In the genomic region with DNA sequence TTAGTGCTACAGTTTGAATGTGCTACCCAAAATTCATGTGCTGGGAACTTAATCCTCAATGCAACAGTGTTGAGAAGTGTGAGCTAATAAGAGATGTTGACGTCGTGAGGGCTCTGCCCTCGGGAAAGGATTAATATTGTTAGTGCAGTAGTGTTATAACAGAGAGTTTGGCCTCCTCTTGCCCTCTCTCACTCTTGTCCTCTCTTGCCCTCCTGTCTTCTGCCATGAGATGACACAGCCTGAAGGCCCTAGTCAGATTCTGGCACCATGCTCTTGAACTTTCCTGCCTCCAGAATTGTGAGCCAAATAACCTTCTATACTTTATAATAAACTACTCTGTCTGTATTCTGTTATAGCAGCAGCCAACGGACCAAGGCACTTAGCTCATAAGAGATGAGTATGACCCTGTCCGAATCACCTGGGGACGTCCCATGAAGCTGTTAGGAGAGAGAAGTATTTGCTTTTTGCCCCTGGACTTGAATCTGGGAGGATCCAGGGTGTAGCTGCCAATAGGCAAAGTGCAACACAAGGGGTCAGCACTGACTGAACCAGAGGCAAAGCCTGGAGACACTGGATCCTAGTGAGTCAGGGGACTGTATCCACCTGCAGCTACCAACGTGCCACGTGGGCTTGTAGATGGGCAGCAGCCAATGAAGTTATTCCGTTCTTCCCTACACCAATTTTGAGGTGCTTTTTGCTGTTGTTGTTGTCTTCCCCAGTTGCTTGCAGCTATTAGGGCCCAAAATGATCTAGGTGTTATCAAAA, we compare ENCODE assay signal across 11 cellular contexts.
A peak's percentile ranks its signal among the peaks of the same experiment; 100 is the strongest.
DNase-seq lines count a peak whose midpoint lies in the region; TF ChIP-seq lines count a peak whose summit lies in the region.
"Had no signal": no experiment of that assay in that cellular context is flagged by ENCODE, and none has a peak within 500 bp of the region (broad histone marks: within the 10 kb centered on the region; RNA-seq: fewer than 3 reads in every experiment).

No MANE protein-coding gene starts in this region.

- H3K27ac ChIP-seq in colonic mucosa: no peak overlapping the region
- no peak overlapping the region for H3K27ac ChIP-seq in CD4-positive, alpha-beta memory T cell (ENCODE audit: low read depth, low read length)
- H3K27ac ChIP-seq: SJSA1 had no signal

- peaks cover 2% of the 10 kb centered on the region; the same call in 1 of the 2 replicates for H3K27me3 Mint-ChIP-seq in HFFc6 (ENCODE audit: insufficient read depth)
- H3K27me3 Mint-ChIP-seq in CD4-positive, alpha-beta memory T cell: peaks cover 10 to 13% of the 10 kb centered on the region in 2 donors

- POLR2A ChIA-PET in CD4-positive, alpha-beta memory T cell (lab: Charles Lee; ENCODE audit: partially characterized antibody): no interaction called here

- peaks cover 5% of the 10 kb centered on the region; the same call in 1 of the 2 replicates for H3K36me3 Mint-ChIP-seq in HFFc6 (ENCODE audit: low read depth)
- no peaks in the 10 kb centered on the region for H3K36me3 Mint-ChIP-seq in CD4-positive, alpha-beta memory T cell

- H3K36me3 ChIP-seq in colonic mucosa: no peaks in the 10 kb centered on the region
- H3K36me3 ChIP-seq in CD4-positive, alpha-beta memory T cell (ENCODE audit: insufficient read depth, low read length): no peaks in the 10 kb centered on the region
- H3K36me3 ChIP-seq: SJSA1 had no signal

- DNase-seq in AG09319 (ENCODE audit: extremely low read depth, low read depth) (no peak), HFFc6 (no peak), iPS DF 19.7 (ENCODE audit: low read depth, low spot score) (peak; percentile 9), colonic mucosa (no peak), COLO829 (ENCODE audit: low spot score) (no peak), hippocampal formation (lab: John Stamatoyannopoulos, UW) (no peak)
- no peak for DNase-seq in CD4-positive, alpha-beta memory T cell
- DNase-seq: immature natural killer cell, NCI-H510A had no signal

- H3K4me1 Mint-ChIP-seq in HFFc6 (ENCODE audit: low read depth): peaks cover 19% of the 10 kb centered on the region; the same call in 1 of the 2 replicates
- no peaks in the 10 kb centered on the region for H3K4me1 Mint-ChIP-seq in CD4-positive, alpha-beta memory T cell
- H3K4me1 Mint-ChIP-seq: immature natural killer cell had no signal

- no peak overlapping the region for H3K9ac ChIP-seq in colonic mucosa (ENCODE audit: low read depth in 2 of 2, low read length in 2 of 2)

- intact Hi-C loops in colonic mucosa (cut with DNase I): no loop called here
- intact Hi-C loops in CD4-positive, alpha-beta memory T cell (cut with micrococcal nuclease): no loop called here

- TF ChIP-seq CTCF in AG09319 (IDR thresholded peaks at IDR 0.05; ENCODE audit: low read depth, low read length): peak; percentile 13
- TF ChIP-seq CTCF in HFFc6 (IDR thresholded peaks at IDR 0.05): peak; percentile 48
- TF ChIP-seq CTCF in WI38 (IDR thresholded peaks at IDR 0.05; ENCODE audit: low read depth, low read length): 0 out of 2 replicates have a peak, but pooled peaks have one; percentile 19
- no peak for TF ChIP-seq CTCF in colonic mucosa (IDR thresholded peaks at IDR 0.05)

- no peak overlapping the region for H3K4me3 ChIP-seq in WI38 (ENCODE audit: low read depth, low read length)
- H3K4me3 ChIP-seq in colonic mucosa: no peak overlapping the region
- H3K4me3 ChIP-seq in CD4-positive, alpha-beta memory T cell (ENCODE audit: low read length in 2 of 2): no peak overlapping the region
- H3K4me3 ChIP-seq: SJSA1 had no signal

- H3K9me3 ChIP-seq in colonic mucosa: no peaks in the 10 kb centered on the region
- H3K9me3 ChIP-seq in CD4-positive, alpha-beta memory T cell (ENCODE audit: control insufficient read depth in 1 of 2, low read length in 2 of 2): peaks cover 0 to 12% of the 10 kb centered on the region in 2 donors
- H3K9me3 ChIP-seq: SJSA1 had no signal

- H3K4me3 Mint-ChIP-seq in HFFc6: no peak overlapping the region
- no peak overlapping the region for H3K4me3 Mint-ChIP-seq in CD4-positive, alpha-beta memory T cell
- H3K4me3 Mint-ChIP-seq: immature natural killer cell had no signal

- H3K4me1 ChIP-seq in colonic mucosa: no peaks in the 10 kb centered on the region
- H3K4me1 ChIP-seq in CD4-positive, alpha-beta memory T cell (ENCODE audit: insufficient read depth, low read length): no peaks in the 10 kb centered on the region
- H3K4me1 ChIP-seq: SJSA1 had no signal

- CTCF ChIA-PET in CD4-positive, alpha-beta memory T cell (lab: Charles Lee; ENCODE audit: partially characterized antibody): no interaction called here

- peaks cover 10% of the 10 kb centered on the region for H3K9me3 Mint-ChIP-seq in HFFc6
- peaks cover 4 to 32% (median 18%) of the 10 kb centered on the region in 8 donors for H3K9me3 Mint-ChIP-seq in CD4-positive, alpha-beta memory T cell

- H3K27me3 ChIP-seq in colonic mucosa: no peaks in the 10 kb centered on the region
- no peaks in the 10 kb centered on the region for H3K27me3 ChIP-seq in CD4-positive, alpha-beta memory T cell (ENCODE audit: insufficient read depth, low read length)
- H3K27me3 ChIP-seq: SJSA1 had no signal

- no peak overlapping the region for H3K27ac Mint-ChIP-seq in HFFc6
- H3K27ac Mint-ChIP-seq in CD4-positive, alpha-beta memory T cell: no peak overlapping the region
- H3K27ac Mint-ChIP-seq: immature natural killer cell had no signal
